In genomic region chr20:35342154-35342769, GRCh38 we compare ENCODE assay signal across 1 cellular context.
TF ChIP-seq lines count a peak whose summit lies in the region.

No MANE protein-coding gene starts in this region.

TF ChIP-seq in HepG2, 621 proteins besides CTCF, POLR2A, EP300 and RAD21:
- TF ChIP-seq ZNF430 (CRISPR knock-in tag; IDR thresholded peaks at IDR 0.05) (no peak), ZBTB8A (CRISPR knock-in tag; IDR thresholded peaks at IDR 0.05; ENCODE audit: borderline replicate concordance, low read depth) (no peak), STAG1 (CRISPR knock-in tag; IDR thresholded peaks at IDR 0.05) (peak; percentile 27; the same call in 1 of the 2 replicates), ZNF44 (CRISPR knock-in tag; IDR thresholded peaks at IDR 0.05) (peak; percentile 42; the same call in 1 of the 2 replicates), SMC3 (IDR thresholded peaks at IDR 0.05; ENCODE audit: low read length) (0 out of 2 replicates have a peak, but pooled peaks have one; percentile 8), IKZF4 (CRISPR knock-in tag; IDR thresholded peaks at IDR 0.05; ENCODE audit: borderline replicate concordance, low read depth, not compliant biosample characterization) (no peak), ZIK1 (CRISPR knock-in tag; IDR thresholded peaks at IDR 0.05; ENCODE audit: borderline replicate concordance, low read depth) (no peak), ZNF75D (CRISPR knock-in tag; IDR thresholded peaks at IDR 0.05; ENCODE audit: borderline replicate concordance) (0 out of 2 replicates have a peak, but pooled peaks have one; percentile 58)
